ENCODE assay signal across 8 cellular contexts in genomic region chr12:2812290-2813213, GRCh38. TPM values are rescaled to one million over a fixed set of nuclear protein-coding genes. Genes with fewer than 3 reads are reported as not detected.
DNase-seq lines count a peak whose midpoint lies in the region; ATAC-seq and TF ChIP-seq lines count a peak whose summit lies in the region.

Gene ITFG2 (plus strand): TSS chr12:2812668. CDS start chr12:2812761, 93 bp downstream.

- no peaks in the 10 kb centered on the region for H3K27me3 Mint-ChIP-seq in activated naive CD8-positive, alpha-beta T cell treated with anti-CD3 and anti-CD28 coated beads, Interleukin-2, amount 10 ng/mL, durations not matched to agents 7 days and 5 days
- H3K27me3 Mint-ChIP-seq in glutamatergic neuron (ENCODE audit: unreplicated experiment), result peaks cover 13% of the 10 kb centered on the region

- ATAC-seq in HG02678 (IDR thresholded peaks at IDR 0.05; ENCODE audit: unreplicated experiment) (peak; percentile 94), thoracic aorta (ENCODE audit: insufficient number of reproducible peaks, low FRiP score, low read depth) (peak; percentile 100)
- ATAC-seq in activated naive CD8-positive, alpha-beta T cell treated with anti-CD3 and anti-CD28 coated beads, Interleukin-2, amount 10 ng/mL, durations not matched to agents 7 days and 5 days (ENCODE audit: low read depth), result peak; percentile 93

- H3K9me2 ChIP-seq in SU-DHL-6 (replicated peaks; ENCODE audit: insufficient read depth, low read length), result no peaks in the 10 kb centered on the region

- TF ChIP-seq CTCF in GM12864 (IDR thresholded peaks at IDR 0.05; ENCODE audit: low read depth, low read length, missing control alignments), result peak; percentile 4
- TF ChIP-seq CTCF in SU-DHL-6 (IDR thresholded peaks at IDR 0.05; ENCODE audit: insufficient read depth, low read length, poor library complexity, severe bottlenecking), result no peak
- no peak for TF ChIP-seq CTCF in glutamatergic neuron (IDR thresholded peaks at IDR 0.05; ENCODE audit: partially characterized antibody, unreplicated experiment)
- no peak for TF ChIP-seq CTCF in osteoblast (IDR thresholded peaks at IDR 0.05; ENCODE audit: extremely low read depth, low read depth, low read length)
- no peak for TF ChIP-seq CTCF in thoracic aorta (IDR thresholded peaks at IDR 0.05)

- H3K27ac ChIP-seq in SU-DHL-6 (ENCODE audit: low read depth, low read length), result peak within 1 kb of the TSS; percentile 77
- peak within 1 kb of the TSS; percentile 92 for H3K27ac ChIP-seq in osteoblast (ENCODE audit: low read depth, low read length)
- peak within 1 kb of the TSS; percentile 91 to 95 for H3K27ac ChIP-seq in thoracic aorta

- no peaks in the 10 kb centered on the region for H3K9me3 Mint-ChIP-seq in activated naive CD8-positive, alpha-beta T cell treated with anti-CD3 and anti-CD28 coated beads, Interleukin-2, amount 10 ng/mL, durations not matched to agents 7 days and 5 days
- peaks cover 7% of the 10 kb centered on the region for H3K9me3 Mint-ChIP-seq in glutamatergic neuron (ENCODE audit: unreplicated experiment)

- peak within 1 kb of the TSS; percentile 94 for H3K4me2 ChIP-seq in SU-DHL-6 (ENCODE audit: low read depth, low read length, poor library complexity, severe bottlenecking)
- peak within 1 kb of the TSS; percentile 98 for H3K4me2 ChIP-seq in osteoblast (ENCODE audit: insufficient read depth, low read length)

- peak within 1 kb of the TSS; percentile 87 for H3K9ac ChIP-seq in SU-DHL-6 (ENCODE audit: low read length)

- H3K4me3 ChIP-seq in GM12864 (ENCODE audit: low read depth, low read length) (peak within 1 kb of the TSS; percentile 83), SU-DHL-6 (ENCODE audit: insufficient read depth, low read length, poor library complexity, severe bottlenecking) (peak within 1 kb of the TSS; percentile 74), osteoblast (ENCODE audit: insufficient read depth, low read length) (peak within 1 kb of the TSS; percentile 86), thoracic aorta (peak within 1 kb of the TSS; percentile 92)

- H4K20me1 ChIP-seq in SU-DHL-6 (ENCODE audit: low read depth, low read length) (no peaks in the 10 kb centered on the region), osteoblast (ENCODE audit: insufficient read depth, low read length) (no peaks in the 10 kb centered on the region)

- H3K79me2 ChIP-seq in SU-DHL-6 (ENCODE audit: insufficient read depth, low read length) (peaks cover 30% of the 10 kb centered on the region), osteoblast (ENCODE audit: insufficient read depth, low read length) (peaks cover 31% of the 10 kb centered on the region)

- H3K27me3 ChIP-seq in SU-DHL-6 (ENCODE audit: low read length) (no peaks in the 10 kb centered on the region), osteoblast (ENCODE audit: insufficient read depth, low read length) (no peaks in the 10 kb centered on the region), thoracic aorta (replicated peaks; ENCODE audit: insufficient read depth) (no peaks in the 10 kb centered on the region)

- H2AFZ ChIP-seq in SU-DHL-6 (ENCODE audit: low read depth, low read length, severe bottlenecking) (peak within 1 kb of the TSS; percentile 97), osteoblast (ENCODE audit: low read length) (peak within 1 kb of the TSS; percentile 98)

- H3K9me3 ChIP-seq in SU-DHL-6 (ENCODE audit: insufficient read depth, low read length), result no peaks in the 10 kb centered on the region
- no peaks in the 10 kb centered on the region for H3K9me3 ChIP-seq in osteoblast (ENCODE audit: low read depth, low read length)
- H3K9me3 ChIP-seq in thoracic aorta, result no peaks in the 10 kb centered on the region

- H3K36me3 ChIP-seq in SU-DHL-6 (ENCODE audit: low read length) (no peaks in the 10 kb centered on the region), osteoblast (ENCODE audit: insufficient read depth, low read length) (peaks cover 5% of the 10 kb centered on the region), thoracic aorta (peaks cover 8% of the 10 kb centered on the region)

- H3K36me3 Mint-ChIP-seq in activated naive CD8-positive, alpha-beta T cell treated with anti-CD3 and anti-CD28 coated beads, Interleukin-2, amount 10 ng/mL, durations not matched to agents 7 days and 5 days, result peaks cover 4% of the 10 kb centered on the region
- no peaks in the 10 kb centered on the region for H3K36me3 Mint-ChIP-seq in glutamatergic neuron (ENCODE audit: unreplicated experiment)

- POLR2A ChIA-PET in activated naive CD8-positive, alpha-beta T cell treated with anti-CD3 and anti-CD28 coated beads, Interleukin-2, amount 10 ng/mL, durations not matched to agents 7 days and 5 days (lab: Charles Lee), result interaction anchor here (1.3 to 3.5 kb wide), 4 partner anchors 17 to 130 kb away, joined by 3 to 23 read pairs (median 14); partner anchors contain the start of genes FKBP4, FOXM1 and RHNO1

- H3K4me1 ChIP-seq in osteoblast (ENCODE audit: insufficient read depth, low read length), result peaks cover 11% of the 10 kb centered on the region
- H3K4me1 ChIP-seq in thoracic aorta (ENCODE audit: control insufficient read depth in 1 of 2, low read depth in 2 of 2), result peaks cover 8 to 18% of the 10 kb centered on the region in 2 donors

- H3K4me3 Mint-ChIP-seq in activated naive CD8-positive, alpha-beta T cell treated with anti-CD3 and anti-CD28 coated beads, Interleukin-2, amount 10 ng/mL, durations not matched to agents 7 days and 5 days, result peak within 1 kb of the TSS; percentile 99
- H3K4me3 Mint-ChIP-seq in glutamatergic neuron (ENCODE audit: unreplicated experiment), result peak within 1 kb of the TSS; percentile 100

- DNase-seq in GM12864 (ENCODE audit: low read depth), result peak; percentile 97
- peak; percentile 99 for DNase-seq in NCI-H128 (lab: John Stamatoyannopoulos, UW; ENCODE audit: unreplicated experiment)
- peak; percentile 92 for DNase-seq in activated naive CD8-positive, alpha-beta T cell treated with anti-CD3 and anti-CD28 coated beads, Interleukin-2, amount 10 ng/mL, durations not matched to agents 7 days and 5 days
- DNase-seq in glutamatergic neuron, result peak; percentile 97
- peak; percentile 96 for DNase-seq in osteoblast (ENCODE audit: insufficient read length, low spot score, missing footprints)
- peak; percentile 98 for DNase-seq in thoracic aorta (ENCODE audit: low spot score)

- H3K4me1 Mint-ChIP-seq in activated naive CD8-positive, alpha-beta T cell treated with anti-CD3 and anti-CD28 coated beads, Interleukin-2, amount 10 ng/mL, durations not matched to agents 7 days and 5 days, result peaks cover 22% of the 10 kb centered on the region
- H3K4me1 Mint-ChIP-seq in glutamatergic neuron (ENCODE audit: low read depth, unreplicated experiment), result peaks cover 14% of the 10 kb centered on the region

- peak within 1 kb of the TSS; percentile 99 for H3K27ac Mint-ChIP-seq in activated naive CD8-positive, alpha-beta T cell treated with anti-CD3 and anti-CD28 coated beads, Interleukin-2, amount 10 ng/mL, durations not matched to agents 7 days and 5 days
- peak within 1 kb of the TSS; percentile 100 for H3K27ac Mint-ChIP-seq in glutamatergic neuron (ENCODE audit: unreplicated experiment)

- peaks cover 6% of the 10 kb centered on the region for H3F3A ChIP-seq in SU-DHL-6 (ENCODE audit: insufficient read depth)

RNA-seq across cellular contexts. Expression of gene ITFG2, which starts in this region (rescaled TPM):
- 10 to 100 TPM; 66.2 to 66.8 TPM for total RNA-seq in activated naive CD8-positive, alpha-beta T cell treated with anti-CD3 and anti-CD28 coated beads, Interleukin-2, amount 10 ng/mL, durations not matched to agents 7 days and 5 days
- 37.4 TPM for total RNA-seq in glutamatergic neuron (ENCODE audit: unreplicated experiment)
- total RNA-seq in osteoblast, result 20.6 TPM in 2 replicates
- total RNA-seq in thoracic aorta, result 10 to 100 TPM; 33.8 to 38.4 TPM

Comparison
In these comparisons a context has a peak if more than half of its experiments do, and no peak if none do; other contexts are left out.
1. Peak in every context shown above with its lines: DNase-seq, ATAC-seq, H3K4me3 ChIP-seq and H3K27ac ChIP-seq.